ENCODE assay signal across 10 cellular contexts in the genomic region with DNA sequence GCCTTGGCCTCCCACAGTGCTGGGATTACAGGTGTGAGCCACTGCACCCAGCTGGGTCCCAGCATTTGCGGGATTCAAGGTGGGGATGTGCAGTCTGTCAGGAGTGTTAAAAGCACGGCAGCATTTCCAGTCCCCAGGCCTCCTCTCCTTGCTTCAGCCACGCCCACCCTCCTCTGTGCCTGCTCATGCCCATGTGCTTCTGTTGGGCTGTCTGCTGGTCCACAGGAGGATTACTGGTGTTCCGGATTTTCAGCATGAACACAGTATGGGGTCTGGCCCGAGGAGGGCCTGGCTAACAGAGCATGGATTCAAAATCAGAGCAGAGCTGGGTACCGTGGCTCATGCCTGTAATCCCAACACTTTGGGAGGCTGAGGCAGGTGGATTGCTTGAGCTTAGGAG. TPM values are rescaled to one million over a fixed set of nuclear protein-coding genes. Genes with fewer than 3 reads are reported as not detected.
DNase-seq lines count a peak whose midpoint lies in the region; ATAC-seq and TF ChIP-seq lines count a peak whose summit lies in the region.
"Had no signal": no experiment of that assay in that cellular context is flagged by ENCODE, and none has a peak within 500 bp of the region (broad histone marks: within the 10 kb centered on the region; RNA-seq: fewer than 3 reads in every experiment).

No MANE protein-coding gene starts in this region.

- H3K27ac ChIP-seq in HEK293 (ENCODE audit: extremely low read depth, low read depth, low read length): no peak overlapping the region
- peak overlapping the region in 3 of 4 donors; percentile 85 to 96 (median 94) for H3K27ac ChIP-seq in Peyer's patch
- peak overlapping the region; percentile 90 to 94 (median 92) for H3K27ac ChIP-seq in esophagus squamous epithelium

- DNase-seq in Peyer's patch: no peak
- DNase-seq in esophagus squamous epithelium (lab: John Stamatoyannopoulos, UW): no peak
- no peak for DNase-seq in C1 segment of cervical spinal cord (lab: John Stamatoyannopoulos, UW)
- DNase-seq: activated CD4-positive, alpha-beta T cell treated with anti-CD3 and anti-CD28 coated beads, Interleukin-2, amount 50 U/mL, for 1 hour; substantia nigra; T-helper 1 cell had no signal

- H3K27me3 ChIP-seq in Peyer's patch: no peaks in the 10 kb centered on the region
- no peaks in the 10 kb centered on the region for H3K27me3 ChIP-seq in esophagus squamous epithelium

- no peak overlapping the region for H3K4me3 Mint-ChIP-seq in stimulated activated memory B cell treated with anti-CD40 and anti-IgM and Interleukin-4, amounts not matched to agents 10 μg/mL and 1 μg/mL and 100 μg/mL, for 72 hours

- H3K9me3 ChIP-seq in HEK293 (ENCODE audit: control insufficient read depth, insufficient read depth, low read depth, low read length) (no peaks in the 10 kb centered on the region), Peyer's patch (no peaks in the 10 kb centered on the region), esophagus squamous epithelium (no peaks in the 10 kb centered on the region)

- peaks cover 0 to 29% of the 10 kb centered on the region in 2 experiments; a peak in 1 of 3 replicates for H3K36me3 ChIP-seq in HEK293 (ENCODE audit: control insufficient read depth in 2 of 2, insufficient read depth in 1 of 2, low read length in 2 of 2)
- peaks cover 0 to 36% (median 0%) of the 10 kb centered on the region in 3 donors for H3K36me3 ChIP-seq in Peyer's patch
- H3K36me3 ChIP-seq in esophagus squamous epithelium: peaks cover 19 to 37% (median 33%) of the 10 kb centered on the region in 3 donors

- H3K4me3 ChIP-seq in HEK293 (ENCODE audit: low read depth, low read length) (no peak overlapping the region), Peyer's patch (no peak overlapping the region), esophagus squamous epithelium (no peak overlapping the region)

- no peaks in the 10 kb centered on the region for H3K27me3 Mint-ChIP-seq in stimulated activated memory B cell treated with anti-CD40 and anti-IgM and Interleukin-4, amounts not matched to agents 10 μg/mL and 1 μg/mL and 100 μg/mL, for 72 hours

- intact Hi-C loops in esophagus squamous epithelium (cut with DNase I): no loop called here

- CTCF ChIA-PET in HEK293 (lab: Yijun Ruan, JAX): interaction anchor here (0.6 to 1.4 kb wide), 2 partner anchors 20 to 32 kb away, joined by 3 to 9 read pairs; partner anchors contain the start of gene DPH7

- H3K4me1 Mint-ChIP-seq in stimulated activated memory B cell treated with anti-CD40 and anti-IgM and Interleukin-4, amounts not matched to agents 10 μg/mL and 1 μg/mL and 100 μg/mL, for 72 hours: peaks cover 43% of the 10 kb centered on the region

- peak overlapping the region; percentile 64 for H3K27ac Mint-ChIP-seq in stimulated activated memory B cell treated with anti-CD40 and anti-IgM and Interleukin-4, amounts not matched to agents 10 μg/mL and 1 μg/mL and 100 μg/mL, for 72 hours

- H3K9me3 Mint-ChIP-seq in stimulated activated memory B cell treated with anti-CD40 and anti-IgM and Interleukin-4, amounts not matched to agents 10 μg/mL and 1 μg/mL and 100 μg/mL, for 72 hours: no peaks in the 10 kb centered on the region

- no peak for ATAC-seq in stimulated activated memory B cell treated with anti-CD40 and anti-IgM and Interleukin-4, amounts not matched to agents 10 μg/mL and 1 μg/mL and 100 μg/mL, for 72 hours
- ATAC-seq in GM18517 (IDR thresholded peaks at IDR 0.05; ENCODE audit: unreplicated experiment) (no peak), HG03095 (IDR thresholded peaks at IDR 0.05; ENCODE audit: unreplicated experiment) (no peak)

- TF ChIP-seq POLR2A in Peyer's patch (IDR thresholded peaks at IDR 0.05) (no peak), esophagus squamous epithelium (IDR thresholded peaks at IDR 0.05) (no peak)

- peaks cover 7% of the 10 kb centered on the region for H3K36me3 Mint-ChIP-seq in stimulated activated memory B cell treated with anti-CD40 and anti-IgM and Interleukin-4, amounts not matched to agents 10 μg/mL and 1 μg/mL and 100 μg/mL, for 72 hours

- peaks cover 6% of the 10 kb centered on the region; the same call in 1 of the 2 replicates for H3K4me1 ChIP-seq in HEK293 (ENCODE audit: control insufficient read depth, insufficient read depth, low read length)
- peaks cover 13 to 58% (median 19%) of the 10 kb centered on the region in 4 donors for H3K4me1 ChIP-seq in Peyer's patch
- peaks cover 47 to 83% (median 49%) of the 10 kb centered on the region in 3 donors for H3K4me1 ChIP-seq in esophagus squamous epithelium

- TF ChIP-seq CTCF in HEK293 (tag by site-specific recombination; IDR thresholded peaks at IDR 0.05) (no peak), Peyer's patch (IDR thresholded peaks at IDR 0.05) (no peak), esophagus squamous epithelium (IDR thresholded peaks at IDR 0.05) (no peak)

- 62 to 85% methylated on average over 3 to 6 of the region's 6 CpGs for WGBS in esophagus squamous epithelium, 2 donors

- POLR2A ChIA-PET in HEK293 (lab: Yijun Ruan, JAX): interaction anchor here (0.6 to 1.9 kb wide), 5 partner anchors 8 to 59 kb away, joined by 3 to 11 read pairs (median 3); partner anchors contain the start of genes EHMT1 and ZMYND19

TF ChIP-seq in HEK293, 187 proteins besides CTCF, POLR2A, EP300 and RAD21:
- TF ChIP-seq GLIS1 (tag by site-specific recombination; IDR thresholded peaks at IDR 0.05) (peak; percentile 61), KLF9 (tag by site-specific recombination; IDR thresholded peaks at IDR 0.05; ENCODE audit: low read depth) (peak; percentile 79), ZNF600 (tag by site-specific recombination; IDR thresholded peaks at IDR 0.05) (peak; percentile 87), ZNF521 (tag by site-specific recombination; IDR thresholded peaks at IDR 0.05) (no peak)
- TF ChIP-seq, protein P1, sequence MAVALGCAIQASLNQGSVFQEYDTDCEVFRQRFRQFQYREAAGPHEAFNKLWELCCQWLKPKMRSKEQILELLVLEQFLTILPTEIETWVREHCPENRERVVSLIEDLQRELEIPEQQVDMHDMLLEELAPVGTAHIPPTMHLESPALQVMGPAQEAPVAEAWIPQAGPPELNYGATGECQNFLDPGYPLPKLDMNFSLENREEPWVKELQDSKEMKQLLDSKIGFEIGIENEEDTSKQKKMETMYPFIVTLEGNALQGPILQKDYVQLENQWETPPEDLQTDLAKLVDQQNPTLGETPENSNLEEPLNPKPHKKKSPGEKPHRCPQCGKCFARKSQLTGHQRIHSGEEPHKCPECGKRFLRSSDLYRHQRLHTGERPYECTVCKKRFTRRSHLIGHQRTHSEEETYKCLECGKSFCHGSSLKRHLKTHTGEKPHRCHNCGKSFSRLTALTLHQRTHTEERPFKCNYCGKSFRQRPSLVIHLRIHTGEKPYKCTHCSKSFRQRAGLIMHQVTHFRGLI (tag by site-specific recombination; IDR thresholded peaks at IDR 0.05): peak; percentile 55; the same call in 1 of the 2 replicates

RNA-seq across cellular contexts. Expression of gene ARRDC1, which starts 5.5 kb away (rescaled TPM):
- total RNA-seq in Peyer's patch: 100 to 1,000 TPM; 102 to 341 (median 175) TPM
- total RNA-seq in esophagus squamous epithelium: 100 to 1,000 TPM in 2 of 4 donors, 10 to 100 TPM in 2; 53.3 to 121 (median 89.6) TPM

RNA-seq across cellular contexts. Expression of gene EHMT1, which starts 7.9 kb away (rescaled TPM):
- total RNA-seq in Peyer's patch: 100 to 1,000 TPM in 3 of 4 donors, 10 to 100 TPM in 1; 77.2 to 300 (median 161) TPM
- 10 to 100 TPM; 42.8 to 87.0 (median 65.0) TPM for total RNA-seq in esophagus squamous epithelium

RNA-seq across cellular contexts. Expression of gene ZMYND19, which starts 20.6 kb away (rescaled TPM):
- total RNA-seq in Peyer's patch: 10 to 100 TPM in 2 of 4 donors, 1 to 10 TPM in 2; 8.8 to 16.8 (median 12.9) TPM
- total RNA-seq in esophagus squamous epithelium: 10 to 100 TPM; 17.5 to 28.8 (median 25.2) TPM

RNA-seq across cellular contexts. Expression of gene DPH7, which starts 32.2 kb away (rescaled TPM):
- total RNA-seq in Peyer's patch (10 to 100 TPM; 21.9 to 52.5 (median 44.5) TPM), esophagus squamous epithelium (10 to 100 TPM; 13.4 to 32.2 (median 21.7) TPM)

RNA-seq across cellular contexts. Expression of gene MRPL41, which starts 59.3 kb away (rescaled TPM):
- total RNA-seq in Peyer's patch: 10 to 100 TPM; 55.3 to 89.5 (median 84.8) TPM
- total RNA-seq in esophagus squamous epithelium: 10 to 100 TPM; 31.6 to 48.6 (median 37.1) TPM
